ENCODE assay signal across 16 cellular contexts in the genomic region with DNA sequence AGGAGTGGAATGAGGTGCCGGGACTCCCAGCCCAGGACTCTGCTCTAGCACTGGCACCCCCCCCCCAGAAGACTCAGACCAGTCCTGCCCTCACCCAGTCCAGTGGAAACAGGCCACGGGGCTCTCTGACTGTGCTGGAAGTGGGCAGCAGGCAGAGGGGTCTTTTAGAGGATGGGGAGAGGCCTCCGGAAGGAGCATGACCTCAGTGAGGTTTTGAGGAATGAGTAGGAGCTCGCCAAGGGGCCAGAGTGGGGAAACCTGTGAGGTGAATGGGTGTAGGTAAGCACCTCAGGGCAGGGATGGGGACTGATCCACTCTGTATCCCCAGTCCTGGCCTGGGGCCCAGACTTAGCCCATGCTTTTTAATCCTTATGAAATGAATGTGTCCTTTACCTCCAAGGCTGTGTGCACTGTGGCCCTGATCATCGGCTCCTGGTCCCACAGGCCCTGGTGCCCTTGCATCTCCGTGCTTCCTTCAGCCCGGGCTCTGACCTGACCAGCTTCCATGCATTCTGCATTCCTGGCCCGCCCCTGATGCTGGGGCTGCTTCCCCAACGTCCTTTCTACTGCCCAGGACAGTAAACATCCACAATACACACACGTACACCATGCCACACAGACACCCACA. TPM values are rescaled to one million over a fixed set of nuclear protein-coding genes. Genes with fewer than 3 reads are reported as not detected.
"Had no signal": no experiment of that assay in that cellular context is flagged by ENCODE, and none has a peak within 500 bp of the region (broad histone marks: within the 10 kb centered on the region; RNA-seq: fewer than 3 reads in every experiment).

No MANE protein-coding gene starts in this region.

- H3K27ac ChIP-seq: adrenal gland, esophagus muscularis mucosa, hepatocyte, left ventricle myocardium inferior, psoas muscle, right lobe of liver, uterus had no signal

- ATAC-seq: naive thymus-derived CD8-positive, alpha-beta T cell; psoas muscle; right lobe of liver; T-helper 17 cell had no signal

- H3K4me1 Mint-ChIP-seq: activated naive CD4-positive, alpha-beta T cell treated with anti-CD3 and anti-CD28 coated beads, Interleukin-2, amount 50 U/mL, for 24 hours had no signal

- H3K4me1 ChIP-seq: adrenal gland, psoas muscle, right lobe of liver, uterus had no signal

- H3K9me3 Mint-ChIP-seq: activated naive CD4-positive, alpha-beta T cell treated with anti-CD3 and anti-CD28 coated beads, Interleukin-2, amount 50 U/mL, for 24 hours; naive thymus-derived CD8-positive, alpha-beta T cell had no signal

- H3K27me3 ChIP-seq: hepatocyte, right lobe of liver, uterus had no signal

- H3K4me2 ChIP-seq: hepatocyte had no signal

- H3K36me3 Mint-ChIP-seq: activated naive CD4-positive, alpha-beta T cell treated with anti-CD3 and anti-CD28 coated beads, Interleukin-2, amount 50 U/mL, for 24 hours; naive thymus-derived CD8-positive, alpha-beta T cell had no signal

- H3K79me2 ChIP-seq: hepatocyte had no signal

- H3K4me3 ChIP-seq: adrenal gland, esophagus muscularis mucosa, hepatocyte, left ventricle myocardium inferior, psoas muscle, right lobe of liver, uterus had no signal

- H3K36me3 ChIP-seq: adrenal gland, esophagus muscularis mucosa, left ventricle myocardium inferior, right lobe of liver, uterus had no signal

- H3K4me3 Mint-ChIP-seq: activated naive CD4-positive, alpha-beta T cell treated with anti-CD3 and anti-CD28 coated beads, Interleukin-2, amount 50 U/mL, for 24 hours; naive thymus-derived CD8-positive, alpha-beta T cell; T-helper 17 cell had no signal

- H2AFZ ChIP-seq: hepatocyte had no signal

- H3K27ac Mint-ChIP-seq: activated naive CD4-positive, alpha-beta T cell treated with anti-CD3 and anti-CD28 coated beads, Interleukin-2, amount 50 U/mL, for 24 hours; naive thymus-derived CD8-positive, alpha-beta T cell; T-helper 17 cell had no signal

- H3K9me3 ChIP-seq: adrenal gland, esophagus muscularis mucosa, left ventricle myocardium inferior, psoas muscle, right lobe of liver, uterus had no signal

- DNase-seq: activated CD4-positive, alpha-beta T cell treated with anti-CD3 and anti-CD28 coated beads for 48 hours; activated T-cell treated with anti-CD3 and anti-CD28 coated beads, Interleukin-2, amount 50 U/mL, for 1 hour; left ventricle myocardium inferior; occipital lobe; psoas muscle; stimulated activated CD4-positive, alpha-beta T cell treated with anti-CD3 and anti-CD28 coated beads, Interleukin-1b, Interleukin-23, amount 100 ng/mL, for 48 hours; T-helper 17 cell; uterus had no signal

RNA-seq across cellular contexts. Expression of gene RFPL3, which starts 24.4 kb away (rescaled TPM):
- total RNA-seq: activated CD8-positive, alpha-beta memory T cell treated with anti-CD3 and anti-CD28 coated beads for 36 hours; adrenal gland; esophagus muscularis mucosa; hepatocyte; left ventricle myocardium inferior; mucosa of gallbladder; naive thymus-derived CD8-positive, alpha-beta T cell; occipital lobe; psoas muscle; right lobe of liver; T-helper 17 cell; uterus had no signal
